9 cellular contexts compared by ENCODE assay signal in genomic region chr6:33204165-33204414, GRCh38. TPM values are rescaled to one million over a fixed set of nuclear protein-coding genes. Genes with fewer than 3 reads are reported as not detected.
DNase-seq lines count a peak whose midpoint lies in the region; ATAC-seq and TF ChIP-seq lines count a peak whose summit lies in the region.
"Had no signal": no experiment of that assay in that cellular context is flagged by ENCODE, and none has a peak within 500 bp of the region (broad histone marks: within the 10 kb centered on the region; RNA-seq: fewer than 3 reads in every experiment).

No MANE protein-coding gene starts in this region.

- peaks cover 53% of the 10 kb centered on the region for H3K79me2 ChIP-seq in PC-3 (ENCODE audit: low read length)

- peak overlapping the region; percentile 85 for H3K4me3 ChIP-seq in CD8-positive, alpha-beta T cell (ENCODE audit: low read depth, low read length)
- H3K4me3 ChIP-seq in PC-3 (ENCODE audit: low read length) (no peak overlapping the region), testis (peak overlapping the region in 1 of 2 donors; percentile 79)
- peak overlapping the region; percentile 75 for H3K4me3 ChIP-seq in effector memory CD4-positive, alpha-beta T cell (ENCODE audit: insufficient read depth, low read depth, low read length, poor library complexity, severe bottlenecking)

- intact Hi-C loops in CD8-positive, alpha-beta T cell (cut with DNase I, micrococcal nuclease): loop anchor here (1.0 to 10.0 kb wide), 6 partner anchors 45 to 1191 kb away; partner anchors contain the start of genes CUTA (in 1 of the 2), GPSM3 (in 1 of the 2), NUDT3 (in 1 of the 2) and PBX2 (in 1 of the 2)
- intact Hi-C loops in PC-3 (cut with micrococcal nuclease) (loop anchor here (10.0 kb wide), 2 partner anchors 71 to 211 kb away; partner anchors contain the start of genes B3GALT4, CUTA, PHF1 and RPS18), testis (cut with DNase I; ENCODE audit: low total_unique reads) (loop anchor here (10.0 kb wide), 1 partner anchor 111 kb away; the partner anchor contains the start of genes TAPBP and ZBTB22)

- H3K36me3 ChIP-seq in CD8-positive, alpha-beta T cell (ENCODE audit: insufficient read depth, low read length): peaks cover 15% of the 10 kb centered on the region
- peaks cover 21% of the 10 kb centered on the region for H3K36me3 ChIP-seq in PC-3 (ENCODE audit: low read depth, low read length)
- H3K36me3 ChIP-seq in effector memory CD4-positive, alpha-beta T cell (ENCODE audit: control insufficient read depth, insufficient read depth, low read length): peaks cover 11% of the 10 kb centered on the region
- H3K36me3 ChIP-seq in testis (ENCODE audit: low read depth, missing control alignments): no peaks in the 10 kb centered on the region

- WGBS in testis, 2 donors: 8 to 9% methylated on average over 4 of the region's 4 CpGs

- no peaks in the 10 kb centered on the region for H3K9me3 Mint-ChIP-seq in CD8-positive, alpha-beta T cell
- no peaks in the 10 kb centered on the region for H3K9me3 Mint-ChIP-seq in osteocyte (ENCODE audit: unreplicated experiment)

- peaks cover 47% of the 10 kb centered on the region for H3K36me3 Mint-ChIP-seq in CD8-positive, alpha-beta T cell
- H3K36me3 Mint-ChIP-seq in osteocyte (ENCODE audit: unreplicated experiment): peaks cover 29% of the 10 kb centered on the region

- TF ChIP-seq CTCF in CD8-positive, alpha-beta T cell (IDR thresholded peaks at IDR 0.05): no peak
- TF ChIP-seq CTCF in PC-3 (conservative IDR thresholded peaks at IDR 0.05; ENCODE audit: low read depth, low read length) (no peak), osteocyte (IDR thresholded peaks at IDR 0.05) (no peak), testis (IDR thresholded peaks at IDR 0.05) (no peak)

- H4K20me1 ChIP-seq in PC-3 (ENCODE audit: low read length): no peaks in the 10 kb centered on the region

- peak overlapping the region; percentile 93 for H3K4me3 Mint-ChIP-seq in CD8-positive, alpha-beta T cell
- peak overlapping the region; percentile 76 for H3K4me3 Mint-ChIP-seq in osteocyte (ENCODE audit: unreplicated experiment)

- no TSS peak for BruUV-seq in PC-3 (replicated peaks; lab: Mats Ljungman, UMichigan)

- H3K27me3 ChIP-seq in CD8-positive, alpha-beta T cell (ENCODE audit: insufficient read depth, low read length): no peaks in the 10 kb centered on the region
- no peaks in the 10 kb centered on the region for H3K27me3 ChIP-seq in PC-3 (ENCODE audit: low read length)
- no peaks in the 10 kb centered on the region for H3K27me3 ChIP-seq in effector memory CD4-positive, alpha-beta T cell (replicated peaks; ENCODE audit: control insufficient read depth, insufficient read depth, low read length, poor library complexity, severe bottlenecking)
- no peaks in the 10 kb centered on the region for H3K27me3 ChIP-seq in testis
- H3K27me3 ChIP-seq: SJSA1 had no signal

- H3K9ac ChIP-seq in PC-3 (ENCODE audit: low read length): no peak overlapping the region

- ATAC-seq in CD8-positive, alpha-beta T cell: no peak
- ATAC-seq in PC-3: no peak
- ATAC-seq in GM21423 (IDR thresholded peaks at IDR 0.05; ENCODE audit: unreplicated experiment): no peak
- ATAC-seq in HG03442 (IDR thresholded peaks at IDR 0.05; ENCODE audit: unreplicated experiment): no peak

- peaks cover 53% of the 10 kb centered on the region for H3K4me1 ChIP-seq in CD8-positive, alpha-beta T cell (ENCODE audit: insufficient read depth, low read length)
- H3K4me1 ChIP-seq in PC-3 (ENCODE audit: insufficient read depth, low read length): peaks cover 52% of the 10 kb centered on the region
- peaks cover 45% of the 10 kb centered on the region for H3K4me1 ChIP-seq in effector memory CD4-positive, alpha-beta T cell (ENCODE audit: control insufficient read depth, insufficient read depth, low read length, poor library complexity, severe bottlenecking)
- H3K4me1 ChIP-seq in testis: peaks cover 44% of the 10 kb centered on the region

- no peak for DNase-seq in CD8-positive, alpha-beta T cell
- no peak for DNase-seq in PC-3
- DNase-seq in effector memory CD4-positive, alpha-beta T cell: no peak
- DNase-seq in osteocyte (ENCODE audit: extremely low spot score, unreplicated experiment): no peak
- no peak for DNase-seq in effector CD4-positive, alpha-beta T cell
- no peak for DNase-seq in testis

- H3K27ac ChIP-seq in CD8-positive, alpha-beta T cell (ENCODE audit: low read depth, low read length): peak overlapping the region; percentile 59
- H3K27ac ChIP-seq in PC-3 (ENCODE audit: low read length) (no peak overlapping the region), testis (no peak overlapping the region)
- peak overlapping the region; percentile 76 for H3K27ac ChIP-seq in effector memory CD4-positive, alpha-beta T cell (ENCODE audit: insufficient read depth, low read length, poor library complexity, severe bottlenecking)

- no peak for TF ChIP-seq POLR2A in testis (IDR thresholded peaks at IDR 0.05)

- CTCF ChIA-PET in CD8-positive, alpha-beta T cell (lab: Charles Lee): interaction anchor here (1.3 to 2.4 kb wide), 3 partner anchors 25 to 67 kb away, joined by 3 to 10 read pairs (median 4); partner anchors contain the start of gene VPS52
- CTCF ChIA-PET in PC-3 (lab: Charles Lee): no interaction called here

- no peaks in the 10 kb centered on the region for H3K9me3 ChIP-seq in CD8-positive, alpha-beta T cell (ENCODE audit: low read length)
- H3K9me3 ChIP-seq in PC-3 (ENCODE audit: low read length) (no peaks in the 10 kb centered on the region), testis (no peaks in the 10 kb centered on the region)
- H3K9me3 ChIP-seq in effector memory CD4-positive, alpha-beta T cell (ENCODE audit: control insufficient read depth, low read length): no peaks in the 10 kb centered on the region
- H3K9me3 ChIP-seq: SJSA1 had no signal

- no peak overlapping the region for H2AFZ ChIP-seq in PC-3 (ENCODE audit: low read length)

- peak overlapping the region; percentile 17; the same call in 1 of the 2 replicates for H3K4me2 ChIP-seq in PC-3 (ENCODE audit: low read length)

- POLR2A ChIA-PET in CD8-positive, alpha-beta T cell (lab: Charles Lee): no interaction called here
- POLR2A ChIA-PET in PC-3 (lab: Charles Lee; ENCODE audit: unreplicated experiment): no interaction called here

- H3F3A ChIP-seq in PC-3 (ENCODE audit: low read length, unreplicated experiment): no peaks in the 10 kb centered on the region

- H3K27me3 Mint-ChIP-seq in CD8-positive, alpha-beta T cell (ENCODE audit: low read depth): no peaks in the 10 kb centered on the region
- no peaks in the 10 kb centered on the region for H3K27me3 Mint-ChIP-seq in osteocyte (ENCODE audit: unreplicated experiment)

- H3K27ac Mint-ChIP-seq in CD8-positive, alpha-beta T cell: peak overlapping the region; percentile 80
- peak overlapping the region; percentile 80 for H3K27ac Mint-ChIP-seq in osteocyte (ENCODE audit: unreplicated experiment)

- peaks cover 68% of the 10 kb centered on the region for H3K4me1 Mint-ChIP-seq in CD8-positive, alpha-beta T cell (ENCODE audit: low read depth)
- peaks cover 66% of the 10 kb centered on the region for H3K4me1 Mint-ChIP-seq in osteocyte (ENCODE audit: unreplicated experiment)

- no peaks in the 10 kb centered on the region for H3K9me2 ChIP-seq in PC-3 (replicated peaks; ENCODE audit: low read length)

RNA-seq across cellular contexts. Expression of gene HSD17B8, which starts 0.4 kb away (rescaled TPM):
- total RNA-seq in CD8-positive, alpha-beta T cell: 10 to 100 TPM in 1 of 2 experiments, 1 to 10 TPM in 1; 7.0 to 10.4 TPM
- total RNA-seq in PC-3 (2014; rRNA removed) (4.2 and 6.2 TPM in 2 replicates), osteocyte (2.4 and 3.5 TPM in 2 replicates), testis (10 to 100 TPM; 25.4 to 26.3 TPM)
- 11.2 TPM for polyA plus RNA-seq in testis (ENCODE audit: insufficient read depth, low read depth, low replicate concordance)

RNA-seq across cellular contexts. Expression of gene SLC39A7, which starts 3.4 kb away (rescaled TPM):
- total RNA-seq in CD8-positive, alpha-beta T cell: 10 to 100 TPM in 1 of 2 experiments, 1 to 10 TPM in 1; 9.7 to 11.0 TPM
- total RNA-seq in PC-3 (2014; rRNA removed) (128 and 149 TPM in 2 replicates), osteocyte (201 and 209 TPM in 2 replicates), testis (10 to 100 TPM; 79.1 to 85.7 TPM)
- 87.7 TPM for polyA plus RNA-seq in testis (ENCODE audit: insufficient read depth, low read depth, low replicate concordance)

RNA-seq across cellular contexts. Expression of gene RXRB, which starts 3.6 kb away (rescaled TPM):
- total RNA-seq in CD8-positive, alpha-beta T cell: 10 to 100 TPM; 39.2 to 40.0 TPM
- 24.0 and 30.9 TPM in 2 replicates for total RNA-seq in PC-3 (2014; rRNA removed)
- total RNA-seq in osteocyte: 53.1 and 58.3 TPM in 2 replicates
- 10 to 100 TPM; 42.9 to 47.3 TPM for total RNA-seq in testis
- 45.2 TPM for polyA plus RNA-seq in testis (ENCODE audit: insufficient read depth, low read depth, low replicate concordance)

RNA-seq across cellular contexts. Expression of gene RING1, which starts 4.2 kb away (rescaled TPM):
- total RNA-seq in CD8-positive, alpha-beta T cell: 10 to 100 TPM; 29.1 to 29.5 TPM
- total RNA-seq in PC-3 (2014; rRNA removed) (23.3 and 37.5 TPM in 2 replicates), osteocyte (56.6 and 58.8 TPM in 2 replicates), testis (10 to 100 TPM; 36.2 to 38.0 TPM)
- 60.2 TPM for polyA plus RNA-seq in testis (ENCODE audit: insufficient read depth, low read depth, low replicate concordance)

RNA-seq across cellular contexts. Expression of gene COL11A2, which starts 11.8 kb away (rescaled TPM):
- total RNA-seq in CD8-positive, alpha-beta T cell: 1 to 10 TPM; 1.5 to 1.9 TPM
- total RNA-seq in PC-3 (2014; rRNA removed): 0.58 and 0.63 TPM in 2 replicates
- total RNA-seq in osteocyte: 2.7 and 3.3 TPM in 2 replicates
- total RNA-seq in testis: 1 to 10 TPM; 8.6 to 8.8 TPM
- 8.2 TPM for polyA plus RNA-seq in testis (ENCODE audit: insufficient read depth, low read depth, low replicate concordance)

Comparison
In these comparisons a context has a peak if more than half of its experiments do, and no peak if none do; other contexts are left out.
1. H3K27ac ChIP-seq: peak in CD8-positive, alpha-beta T cell (single experiment) and effector memory CD4-positive, alpha-beta T cell (single experiment); none in PC-3 (single experiment) and testis (0 of 2).
2. RNA of gene SLC39A7, which starts 3.4 kb away (total RNA-seq): 201 to 209 TPM in osteocyte, 128 to 149 TPM in PC-3 and 79.1 to 85.7 TPM in testis; 9.7 to 11.0 TPM in CD8-positive, alpha-beta T cell; every median in the first group is over 4 times any median in the second.